In genomic region chr4:111689214-111689613, GRCh38 we compare ENCODE assay signal across 15 cellular contexts.
DNase-seq lines count a peak whose midpoint lies in the region; FAIRE-seq and TF ChIP-seq lines count a peak whose summit lies in the region.
"Had no signal": no experiment of that assay in that cellular context is flagged by ENCODE, and none has a peak within 500 bp of the region (broad histone marks: within the 10 kb centered on the region; RNA-seq: fewer than 3 reads in every experiment).

No MANE protein-coding gene starts in this region.

- no peak overlapping the region for H3K27ac ChIP-seq in prostate gland
- H3K27ac ChIP-seq: spleen had no signal

- no peaks in the 10 kb centered on the region for H3K27me3 ChIP-seq in prostate gland (replicated peaks; ENCODE audit: insufficient read depth)
- H3K27me3 ChIP-seq: spleen had no signal

- no peaks in the 10 kb centered on the region for H3K9me3 ChIP-seq in prostate gland
- H3K9me3 ChIP-seq: spleen had no signal

- no peaks in the 10 kb centered on the region for H3K36me3 ChIP-seq in prostate gland
- H3K36me3 ChIP-seq: spleen had no signal

- no peak for FAIRE-seq in D721Med (lab: Jason Lieb, UNC)
- FAIRE-seq: RCC 7860 had no signal

- no peaks in the 10 kb centered on the region for H3K4me1 ChIP-seq in prostate gland (replicated peaks)
- H3K4me1 ChIP-seq: spleen had no signal

- intact Hi-C loops in prostate gland (cut with DNase I), result no loop called here

- no peak for TF ChIP-seq POLR2A in prostate gland (IDR thresholded peaks at IDR 0.05)

- DNase-seq in GM03348 (ENCODE audit: low spot score) (peak; percentile 57), NCI-H69 (lab: John Stamatoyannopoulos, UW) (peak; percentile 3), fibroblast of mammary gland (ENCODE audit: low read depth) (peak; percentile 84), prostate gland (ENCODE audit: low spot score) (peak; percentile 74), D721Med (ENCODE audit: insufficient read length, low spot score) (no peak), ecto neural progenitor cell (ENCODE audit: low spot score) (no peak), hippocampal formation (lab: John Stamatoyannopoulos, UW) (no peak)
- no peak for DNase-seq in stimulated activated naive CD4-positive, alpha-beta T cell treated with Interleukin-2 at 50 U/mL for 16 hours (lab: John Stamatoyannopoulos, UW)
- DNase-seq: activated CD4-positive, CD25-positive, alpha-beta regulatory T cell treated with anti-CD3 and anti-CD28 coated beads, Interleukin-2, amount 50 U/mL, for 72 hours; activated naive CD4-positive, alpha-beta T cell; effector memory CD8-positive, alpha-beta T cell; NCI-H1436; spleen; stimulated activated naive B cell treated with anti-CD40 and anti-IgM and Interleukin-4, amounts not matched to agents 10 μg/mL and 1 μg/mL and 100 μg/mL, for 72 hours had no signal

- TF ChIP-seq CTCF in fibroblast of mammary gland (conservative IDR thresholded peaks at IDR 0.05; ENCODE audit: control insufficient read depth, insufficient read depth, low read depth, low read length) (no peak), prostate gland (IDR thresholded peaks at IDR 0.05) (no peak), D721Med (IDR thresholded peaks at IDR 0.05; ENCODE audit: insufficient read depth, missing control alignments) (no peak)

- H3K4me3 ChIP-seq in fibroblast of mammary gland (ENCODE audit: control insufficient read depth, low read depth, low read length) (no peak overlapping the region), prostate gland (no peak overlapping the region)
- H3K4me3 ChIP-seq: spleen had no signal

Comparison
In these comparisons a context has a peak if more than half of its experiments do, and no peak if none do; other contexts are left out.
1. DNase-seq: peak in GM03348 (single experiment), NCI-H69 (single experiment), fibroblast of mammary gland (single experiment) and prostate gland (single experiment); none in stimulated activated naive CD4-positive, alpha-beta T cell treated with Interleukin-2 at 50 U/mL for 16 hours (single experiment), D721Med (single experiment), ecto neural progenitor cell (single experiment) and hippocampal formation (0 of 2).